In genomic region chr12:14946856-14947255, GRCh38 we compare ENCODE assay signal across 18 cellular contexts. TPM values are rescaled to one million over a fixed set of nuclear protein-coding genes. Genes with fewer than 3 reads are reported as not detected.
DNase-seq lines count a peak whose midpoint lies in the region; ATAC-seq and TF ChIP-seq lines count a peak whose summit lies in the region.
"Had no signal": no experiment of that assay in that cellular context is flagged by ENCODE, and none has a peak within 500 bp of the region (broad histone marks: within the 10 kb centered on the region; RNA-seq: fewer than 3 reads in every experiment).

No MANE protein-coding gene starts in this region.

- intact Hi-C loops in transverse colon (cut with DNase I; ENCODE audit: low total_unique reads): no loop called here

- H3K9me3 Mint-ChIP-seq in activated T-cell treated with anti-CD3 and anti-CD28 coated beads, Interleukin-2, amount 50 U/mL, for 4 hours: no peaks in the 10 kb centered on the region
- no peaks in the 10 kb centered on the region for H3K9me3 Mint-ChIP-seq in activated CD4-positive, alpha-beta memory T cell treated with anti-CD3 and anti-CD28 coated beads, Interleukin-2, amount 10 ng/mL, durations not matched to agents 7 days and 5 days

- TF ChIP-seq EP300 in transverse colon (IDR thresholded peaks at IDR 0.05; ENCODE audit: low read depth): no peak

- CTCF ChIA-PET in activated CD4-positive, alpha-beta memory T cell treated with anti-CD3 and anti-CD28 coated beads, Interleukin-2, amount 10 ng/mL, durations not matched to agents 7 days and 5 days (lab: Charles Lee): no interaction called here

- peak overlapping the region; percentile 75 for H3K4me3 Mint-ChIP-seq in activated T-cell treated with anti-CD3 and anti-CD28 coated beads, Interleukin-2, amount 50 U/mL, for 4 hours
- H3K4me3 Mint-ChIP-seq in activated CD4-positive, alpha-beta memory T cell treated with anti-CD3 and anti-CD28 coated beads, Interleukin-2, amount 10 ng/mL, durations not matched to agents 7 days and 5 days: no peak overlapping the region

- no peak for DNase-seq in activated T-cell treated with anti-CD3 and anti-CD28 coated beads, Interleukin-2, amount 50 U/mL, for 4 hours
- no peak for DNase-seq in activated T-cell treated with anti-CD3 and anti-CD28 coated beads, Interleukin-2, amount 50 U/mL, for 48 hours
- DNase-seq in activated CD4-positive, alpha-beta memory T cell treated with anti-CD3 and anti-CD28 coated beads, Interleukin-2, amount 10 ng/mL, durations not matched to agents 7 days and 5 days: no peak
- DNase-seq in iris pigment epithelial cell (ENCODE audit: low read depth) (peak; percentile 27), transverse colon (no peak), LoVo (ENCODE audit: low spot score) (no peak), NCI-H146 treated with DMSO at 0.1 percent for 48 hours (lab: John Stamatoyannopoulos, UW; ENCODE audit: unreplicated experiment) (no peak)
- DNase-seq: foreskin melanocyte, GOT3, NCI-H1694, NCI-H526 treated with DMSO at 0.1 percent for 48 hours, SHP77, upper lobe of left lung, WERI-Rb-1 had no signal

- no peaks in the 10 kb centered on the region for H3K27me3 Mint-ChIP-seq in activated T-cell treated with anti-CD3 and anti-CD28 coated beads, Interleukin-2, amount 50 U/mL, for 4 hours (ENCODE audit: low read depth)
- H3K27me3 Mint-ChIP-seq in activated CD4-positive, alpha-beta memory T cell treated with anti-CD3 and anti-CD28 coated beads, Interleukin-2, amount 10 ng/mL, durations not matched to agents 7 days and 5 days: no peaks in the 10 kb centered on the region

- no peak for TF ChIP-seq CTCF in transverse colon (IDR thresholded peaks at IDR 0.05)

- in situ Hi-C loops in transverse colon (cut with MboI; ENCODE audit: low pct_ligation_motif_present in 1 of 4, low pct_unique_long_range_greater_than_20kb in 1 of 4, low sequenced_read_pairs in 3 of 4): no loop called here

- peaks cover 78% of the 10 kb centered on the region for H3K4me1 Mint-ChIP-seq in activated T-cell treated with anti-CD3 and anti-CD28 coated beads, Interleukin-2, amount 50 U/mL, for 4 hours (ENCODE audit: low read depth)
- H3K4me1 Mint-ChIP-seq in activated CD4-positive, alpha-beta memory T cell treated with anti-CD3 and anti-CD28 coated beads, Interleukin-2, amount 10 ng/mL, durations not matched to agents 7 days and 5 days: peaks cover 75% of the 10 kb centered on the region

- peak overlapping the region; percentile 66 for H3K27ac Mint-ChIP-seq in activated CD4-positive, alpha-beta memory T cell treated with anti-CD3 and anti-CD28 coated beads, Interleukin-2, amount 10 ng/mL, durations not matched to agents 7 days and 5 days

- H3K36me3 ChIP-seq in transverse colon: no peaks in the 10 kb centered on the region
- H3K36me3 ChIP-seq: WERI-Rb-1 had no signal

- 50 to 67% methylated on average over 1 of the region's 1 CpG for WGBS in transverse colon (ENCODE audit: low coverage in 1 of 2), 2 donors

- peaks cover 67% of the 10 kb centered on the region for H3K36me3 Mint-ChIP-seq in activated T-cell treated with anti-CD3 and anti-CD28 coated beads, Interleukin-2, amount 50 U/mL, for 4 hours (ENCODE audit: insufficient read depth)
- H3K36me3 Mint-ChIP-seq in activated CD4-positive, alpha-beta memory T cell treated with anti-CD3 and anti-CD28 coated beads, Interleukin-2, amount 10 ng/mL, durations not matched to agents 7 days and 5 days (ENCODE audit: low read depth): peaks cover 90% of the 10 kb centered on the region

- peaks cover 13 to 58% (median 21%) of the 10 kb centered on the region in 4 donors for H3K4me1 ChIP-seq in transverse colon

- peak overlapping the region in 3 of 4 donors; percentile 60 to 78 (median 65) for H3K27ac ChIP-seq in transverse colon
- H3K27ac ChIP-seq: WERI-Rb-1 had no signal

- H3K9me3 ChIP-seq in transverse colon: no peaks in the 10 kb centered on the region
- H3K9me3 ChIP-seq: upper lobe of left lung had no signal

- POLR2A ChIA-PET in activated CD4-positive, alpha-beta memory T cell treated with anti-CD3 and anti-CD28 coated beads, Interleukin-2, amount 10 ng/mL, durations not matched to agents 7 days and 5 days (lab: Charles Lee): interaction anchor here (1.3 to 5.8 kb wide), 3 partner anchors 11 to 49 kb away, joined by 3 to 110 read pairs (median 4); partner anchors contain the start of gene ARHGDIB

- TF ChIP-seq POLR2A in transverse colon (IDR thresholded peaks at IDR 0.05): no peak

- no peak overlapping the region for H3K4me3 ChIP-seq in transverse colon
- H3K4me3 ChIP-seq: upper lobe of left lung had no signal

- no peak for ATAC-seq in activated T-cell treated with anti-CD3 and anti-CD28 coated beads, Interleukin-2, amount 50 U/mL, for 4 hours
- no peak for ATAC-seq in HG02678 (IDR thresholded peaks at IDR 0.05; ENCODE audit: unreplicated experiment)

- no peaks in the 10 kb centered on the region for H3K27me3 ChIP-seq in transverse colon
- H3K27me3 ChIP-seq: upper lobe of left lung had no signal

RNA-seq across cellular contexts. Expression of gene ERP27, which starts 8.5 kb away (rescaled TPM):
- total RNA-seq in activated T-cell treated with anti-CD3 and anti-CD28 coated beads, Interleukin-2, amount 50 U/mL, for 4 hours: under 1 TPM; 0.24 to 0.35 (median 0.25) TPM
- total RNA-seq in activated CD4-positive, alpha-beta memory T cell treated with anti-CD3 and anti-CD28 coated beads, Interleukin-2, amount 10 ng/mL, durations not matched to agents 7 days and 5 days: 1 to 10 TPM; 7.2 to 8.5 TPM
- 1 to 10 TPM in 1 of 4 donors, under 1 TPM in 1, not detected in 2; 0.64 to 2.6 TPM for total RNA-seq in transverse colon
- total RNA-seq: Daoy, skeletal muscle tissue had no signal

RNA-seq across cellular contexts. Expression of gene ARHGDIB, which starts 14.5 kb away (rescaled TPM):
- total RNA-seq in activated T-cell treated with anti-CD3 and anti-CD28 coated beads, Interleukin-2, amount 50 U/mL, for 4 hours: 100 to 1,000 TPM; 241 to 278 (median 247) TPM
- total RNA-seq in activated CD4-positive, alpha-beta memory T cell treated with anti-CD3 and anti-CD28 coated beads, Interleukin-2, amount 10 ng/mL, durations not matched to agents 7 days and 5 days: 1,000 to 10,000 TPM; 1,463 to 1,491 TPM
- 10 to 100 TPM; 36.7 to 69.5 (median 48.3) TPM for total RNA-seq in transverse colon

RNA-seq across cellular contexts. Expression of gene PDE6H, which starts 26.0 kb away (rescaled TPM):
- not detected for total RNA-seq in activated T-cell treated with anti-CD3 and anti-CD28 coated beads, Interleukin-2, amount 50 U/mL, for 4 hours
- total RNA-seq in activated CD4-positive, alpha-beta memory T cell treated with anti-CD3 and anti-CD28 coated beads, Interleukin-2, amount 10 ng/mL, durations not matched to agents 7 days and 5 days: not detected
- not detected for total RNA-seq in transverse colon
- total RNA-seq: Daoy, dermis microvascular lymphatic vessel endothelial cell, skeletal muscle tissue, upper lobe of left lung had no signal

Comparison
In these comparisons a context has a peak if more than half of its experiments do, and no peak if none do; other contexts are left out.
1. RNA of gene ARHGDIB, which starts 14.5 kb away (total RNA-seq): 1,463 to 1,491 TPM in activated CD4-positive, alpha-beta memory T cell treated with anti-CD3 and anti-CD28 coated beads, Interleukin-2, amount 10 ng/mL, durations not matched to agents 7 days and 5 days; 241 to 278 TPM in activated T-cell treated with anti-CD3 and anti-CD28 coated beads, Interleukin-2, amount 50 U/mL, for 4 hours and 36.7 to 69.5 TPM in transverse colon; every median in the first group is over 4 times any median in the second.